Comparison of ENCODE assay signal across 2 cellular contexts in the genomic region with DNA sequence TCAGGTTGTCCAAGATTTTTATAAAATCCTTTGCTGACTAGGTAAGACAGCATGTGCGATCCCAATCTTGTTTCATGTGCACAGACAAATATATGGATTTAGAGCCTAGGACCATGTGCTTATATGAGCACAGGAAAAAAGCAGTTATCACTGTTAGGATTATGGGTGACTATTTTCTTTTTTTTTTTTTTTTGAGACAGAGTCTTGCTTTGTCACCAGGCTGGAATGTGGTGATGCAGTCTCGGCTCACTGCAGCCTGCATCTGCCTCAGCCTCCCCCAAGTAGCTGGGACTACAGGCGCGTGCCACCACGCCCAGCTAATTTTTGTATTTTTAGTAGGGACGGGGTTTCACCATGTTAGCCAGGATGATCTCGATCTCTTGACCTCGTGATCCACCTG.
TF ChIP-seq lines count a peak whose summit lies in the region.
"Not testable (repeated sequence)": the region's sequence is repeated elsewhere in the genome, so short reads cannot be mapped to it uniquely, and the experiment has no call there.

No MANE protein-coding gene starts in this region.

TF ChIP-seq in IMR-90, 13 proteins besides CTCF, POLR2A, EP300 and RAD21:
- TF ChIP-seq BHLHE40 (IDR thresholded peaks at IDR 0.05; ENCODE audit: low read depth, low read length) (peak; percentile 35; the same call in 1 of the 2 replicates), FOS (IDR thresholded peaks at IDR 0.05; ENCODE audit: low read depth, low read length) (0 out of 2 replicates have a peak, but pooled peaks have one; percentile 7)
TF ChIP-seq in IMR-90: peak in this region for 2; not testable (repeated sequence) for 11.

TF ChIP-seq in K562, 482 proteins besides CTCF, POLR2A, EP300 and RAD21:
- TF ChIP-seq ZNF384 (IDR thresholded peaks at IDR 0.05; ENCODE audit: low read depth, low read length) (peak; percentile 39; the same call in 1 of the 2 replicates), DPF2 (IDR thresholded peaks at IDR 0.05) (0 out of 2 replicates have a peak, but pooled peaks have one; percentile 10), SMARCE1 (IDR thresholded peaks at IDR 0.05) (0 out of 2 replicates have a peak, but pooled peaks have one; percentile 11), TEAD1 (CRISPR knock-in tag; IDR thresholded peaks at IDR 0.05) (0 out of 4 replicates have a peak, but pooled peaks of 1 of the 2 experiments have one; percentile 33)
- TF ChIP-seq, protein P1, sequence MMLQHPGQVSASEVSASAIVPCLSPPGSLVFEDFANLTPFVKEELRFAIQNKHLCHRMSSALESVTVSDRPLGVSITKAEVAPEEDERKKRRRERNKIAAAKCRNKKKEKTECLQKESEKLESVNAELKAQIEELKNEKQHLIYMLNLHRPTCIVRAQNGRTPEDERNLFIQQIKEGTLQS (IDR thresholded peaks at IDR 0.05), result peak; percentile 34; the same call in 1 of the 2 replicates
- TF ChIP-seq, protein P1 (CRISPR knock-in tag; conservative IDR thresholded peaks at IDR 0.05), result not testable (repeated sequence)
